34 cellular contexts compared by ENCODE assay signal in genomic region chr12:73124480-73124879, GRCh38.
"Had no signal": no experiment of that assay in that cellular context is flagged by ENCODE, and none has a peak within 500 bp of the region (broad histone marks: within the 10 kb centered on the region; RNA-seq: fewer than 3 reads in every experiment).

No MANE protein-coding gene starts in this region.

- H3K4me1 Mint-ChIP-seq: activated naive CD4-positive, alpha-beta T cell treated with anti-CD3 and anti-CD28 coated beads, Interleukin-2, amount 10 ng/mL, durations not matched to agents 7 days and 5 days had no signal

- H3K36me3 ChIP-seq: brain microvascular endothelial cell had no signal

- H3K4me3 ChIP-seq: K562 had no signal

- H3K36me3 Mint-ChIP-seq: activated CD4-positive, alpha-beta memory T cell treated with anti-CD3 and anti-CD28 coated beads for 36 hours; activated naive CD4-positive, alpha-beta T cell treated with anti-CD3 and anti-CD28 coated beads, Interleukin-2, amount 10 ng/mL, durations not matched to agents 7 days and 5 days; activated naive CD8-positive, alpha-beta T cell; WTC11 had no signal

- H3K27ac ChIP-seq: brain microvascular endothelial cell, RWPE1 had no signal

- H3K27ac Mint-ChIP-seq: activated CD4-positive, alpha-beta memory T cell treated with anti-CD3 and anti-CD28 coated beads for 36 hours; activated naive CD4-positive, alpha-beta T cell treated with anti-CD3 and anti-CD28 coated beads, Interleukin-2, amount 10 ng/mL, durations not matched to agents 7 days and 5 days; activated naive CD8-positive, alpha-beta T cell; activated T-helper 1 cell treated with anti-CD3 and anti-CD28 coated beads, Interleukin-12 subunit alpha, Interleukin-12 subunit beta, Interleukin-2, Interleukin-4 antibody, amounts not matched to agents 30 ng/mL and 10 ng/mL and 1 ng/mL, durations not matched to agents 14 hours and 24 hours and 36 hours; T-helper 1 cell treated with Interleukin-12 subunit alpha and Interleukin-12 subunit beta and Interleukin-4 antibody, amounts not matched to agents 30 μg/mL and 1 μg/mL, for 36 hours; T-helper 2 cell treated with Interferon-gamma antibody and Interleukin-4, amounts not matched to agents 5 μg/mL and 100 μg/mL, for 36 hours; WTC11 had no signal

- ATAC-seq: activated CD4-positive, CD25-positive, alpha-beta regulatory T cell treated with anti-CD3 and anti-CD28 coated beads, Interleukin-2, amount 50 U/mL, for 24 hours; activated T-cell treated with anti-CD3 and anti-CD28 coated beads, Interleukin-2, amount 50 U/mL, for 4 hours; K562; Right ventricle myocardium inferior; WTC11 had no signal

- H3K27me3 Mint-ChIP-seq: activated CD4-positive, alpha-beta memory T cell treated with anti-CD3 and anti-CD28 coated beads for 36 hours; activated naive CD4-positive, alpha-beta T cell treated with anti-CD3 and anti-CD28 coated beads, Interleukin-2, amount 10 ng/mL, durations not matched to agents 7 days and 5 days; activated naive CD8-positive, alpha-beta T cell had no signal

- H3K4me3 Mint-ChIP-seq: activated CD4-positive, alpha-beta memory T cell treated with anti-CD3 and anti-CD28 coated beads for 36 hours; activated naive CD4-positive, alpha-beta T cell treated with anti-CD3 and anti-CD28 coated beads, Interleukin-2, amount 10 ng/mL, durations not matched to agents 7 days and 5 days; activated naive CD8-positive, alpha-beta T cell; activated T-cell treated with anti-CD3 and anti-CD28 coated beads, Interleukin-2, amount 50 U/mL, for 4 hours; activated T-helper 1 cell treated with anti-CD3 and anti-CD28 coated beads, Interleukin-12 subunit alpha, Interleukin-12 subunit beta, Interleukin-2, Interleukin-4 antibody, amounts not matched to agents 30 ng/mL and 10 ng/mL and 1 ng/mL, durations not matched to agents 14 hours and 24 hours and 36 hours; T-helper 1 cell treated with Interleukin-12 subunit alpha and Interleukin-12 subunit beta and Interleukin-4 antibody, amounts not matched to agents 30 μg/mL and 1 μg/mL, for 36 hours; T-helper 2 cell treated with Interferon-gamma antibody and Interleukin-4, amounts not matched to agents 5 μg/mL and 100 μg/mL, for 36 hours; WTC11 had no signal

- FAIRE-seq: colon, K562, RCC 7860 had no signal

- H3K9me3 Mint-ChIP-seq: activated naive CD4-positive, alpha-beta T cell treated with anti-CD3 and anti-CD28 coated beads, Interleukin-2, amount 10 ng/mL, durations not matched to agents 7 days and 5 days; activated T-helper 1 cell treated with anti-CD3 and anti-CD28 coated beads, Interleukin-12 subunit alpha, Interleukin-12 subunit beta, Interleukin-2, Interleukin-4 antibody, amounts not matched to agents 30 ng/mL and 10 ng/mL and 1 ng/mL, durations not matched to agents 14 hours and 24 hours and 36 hours; T-helper 1 cell treated with Interleukin-12 subunit alpha and Interleukin-12 subunit beta and Interleukin-4 antibody, amounts not matched to agents 30 μg/mL and 1 μg/mL, for 36 hours; WTC11 had no signal

- DNase-seq: activated CD4-positive, alpha-beta memory T cell treated with anti-CD3 and anti-CD28 coated beads for 36 hours; activated CD4-positive, alpha-beta T cell treated with anti-CD3 and anti-CD28 coated beads for 4 hours; activated CD4-positive, alpha-beta T cell treated with anti-CD3 and anti-CD28 coated beads, Interleukin-2, amount 50 U/mL, for 1 hour; activated CD8-positive, alpha-beta memory T cell treated with anti-CD3 and anti-CD28 coated beads, Interleukin-2, amount 50 U/mL, for 4 hours; activated naive CD4-positive, alpha-beta T cell treated with anti-CD3 and anti-CD28 coated beads, Interleukin-2, amount 10 ng/mL, durations not matched to agents 7 days and 5 days; activated T-cell treated with anti-CD3 and anti-CD28 coated beads for 4 hours; activated T-cell treated with anti-CD3 and anti-CD28 coated beads, Interleukin-2, amount 50 U/mL, for 4 hours; amniotic stem cell; aorta; brain microvascular endothelial cell; central memory CD4-positive, alpha-beta T cell; NCI-H1092 treated with DMSO at 0.1 percent for 48 hours; NCI-H1417; NCI-H146; NCI-H187; NCI-H2029 treated with DMSO at 0.1 percent for 48 hours; NCI-H2171 treated with DMSO at 0.1 percent for 48 hours; NCI-H2227 treated with DMSO at 0.1 percent for 48 hours; NCI-H446; NCI-H510A treated with DMSO at 0.1 percent for 48 hours; NCI-H526 treated with DMSO at 0.1 percent for 48 hours; NCI-H774; SIG-M5 had no signal

- H3K27me3 ChIP-seq: brain microvascular endothelial cell had no signal
